1 cellular context compared by ENCODE assay signal in the genomic region with DNA sequence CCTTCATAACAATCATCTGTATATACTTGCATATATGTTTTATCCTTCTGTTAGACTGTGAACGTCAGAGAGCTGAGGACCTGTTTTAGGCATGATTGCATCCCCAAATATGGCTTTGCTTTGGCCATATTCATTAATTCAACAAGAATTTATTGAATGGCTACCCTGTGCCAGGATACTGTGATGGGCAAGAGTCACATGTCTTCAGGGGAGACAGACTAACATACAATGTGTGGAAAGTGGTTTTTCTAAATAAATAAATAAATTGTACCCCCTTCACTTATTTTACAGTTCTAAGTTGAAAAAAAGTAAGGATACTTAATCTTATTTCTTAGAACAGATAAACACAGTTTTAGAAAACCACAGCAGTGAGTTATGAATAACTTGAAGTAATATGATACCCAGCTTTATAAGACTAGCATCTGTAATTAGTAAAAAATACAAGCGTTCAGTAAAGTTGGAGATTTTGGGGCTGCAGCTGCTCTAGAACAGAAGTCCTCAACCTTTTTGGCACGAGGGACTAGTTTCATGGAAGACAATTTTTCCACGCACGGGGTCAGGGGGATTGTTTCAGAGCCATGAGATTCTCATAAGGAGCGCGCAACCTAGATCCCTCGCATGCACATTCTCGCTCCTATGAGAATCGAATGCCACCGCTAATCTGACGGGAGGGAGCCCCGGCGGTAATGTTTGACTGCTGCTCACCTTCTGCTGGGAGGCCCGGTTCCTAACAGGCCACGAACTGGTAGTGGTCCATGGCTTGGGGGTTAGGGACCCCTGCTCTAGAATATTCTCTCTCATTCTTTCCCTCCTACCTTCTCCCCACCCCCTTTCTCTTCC.
TF ChIP-seq lines count a peak whose summit lies in the region.

No MANE protein-coding gene starts in this region.

TF ChIP-seq in K562, 482 proteins besides CTCF, POLR2A, EP300 and RAD21 (continued from another document):
- TF ChIP-seq, protein P1, sequence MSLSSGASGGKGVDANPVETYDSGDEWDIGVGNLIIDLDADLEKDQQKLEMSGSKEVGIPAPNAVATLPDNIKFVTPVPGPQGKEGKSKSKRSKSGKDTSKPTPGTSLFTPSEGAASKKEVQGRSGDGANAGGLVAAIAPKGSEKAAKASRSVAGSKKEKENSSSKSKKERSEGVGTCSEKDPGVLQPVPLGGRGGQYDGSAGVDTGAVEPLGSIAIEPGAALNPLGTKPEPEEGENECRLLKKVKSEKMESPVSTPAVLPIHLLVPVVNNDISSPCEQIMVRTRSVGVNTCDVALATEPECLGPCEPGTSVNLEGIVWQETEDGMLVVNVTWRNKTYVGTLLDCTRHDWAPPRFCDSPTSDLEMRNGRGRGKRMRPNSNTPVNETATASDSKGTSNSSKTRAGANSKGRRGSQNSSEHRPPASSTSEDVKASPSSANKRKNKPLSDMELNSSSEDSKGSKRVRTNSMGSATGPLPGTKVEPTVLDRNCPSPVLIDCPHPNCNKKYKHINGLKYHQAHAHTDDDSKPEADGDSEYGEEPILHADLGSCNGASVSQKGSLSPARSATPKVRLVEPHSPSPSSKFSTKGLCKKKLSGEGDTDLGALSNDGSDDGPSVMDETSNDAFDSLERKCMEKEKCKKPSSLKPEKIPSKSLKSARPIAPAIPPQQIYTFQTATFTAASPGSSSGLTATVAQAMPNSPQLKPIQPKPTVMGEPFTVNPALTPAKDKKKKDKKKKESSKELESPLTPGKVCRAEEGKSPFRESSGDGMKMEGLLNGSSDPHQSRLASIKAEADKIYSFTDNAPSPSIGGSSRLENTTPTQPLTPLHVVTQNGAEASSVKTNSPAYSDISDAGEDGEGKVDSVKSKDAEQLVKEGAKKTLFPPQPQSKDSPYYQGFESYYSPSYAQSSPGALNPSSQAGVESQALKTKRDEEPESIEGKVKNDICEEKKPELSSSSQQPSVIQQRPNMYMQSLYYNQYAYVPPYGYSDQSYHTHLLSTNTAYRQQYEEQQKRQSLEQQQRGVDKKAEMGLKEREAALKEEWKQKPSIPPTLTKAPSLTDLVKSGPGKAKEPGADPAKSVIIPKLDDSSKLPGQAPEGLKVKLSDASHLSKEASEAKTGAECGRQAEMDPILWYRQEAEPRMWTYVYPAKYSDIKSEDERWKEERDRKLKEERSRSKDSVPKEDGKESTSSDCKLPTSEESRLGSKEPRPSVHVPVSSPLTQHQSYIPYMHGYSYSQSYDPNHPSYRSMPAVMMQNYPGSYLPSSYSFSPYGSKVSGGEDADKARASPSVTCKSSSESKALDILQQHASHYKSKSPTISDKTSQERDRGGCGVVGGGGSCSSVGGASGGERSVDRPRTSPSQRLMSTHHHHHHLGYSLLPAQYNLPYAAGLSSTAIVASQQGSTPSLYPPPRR (CRISPR knock-in tag; IDR thresholded peaks at IDR 0.05; ENCODE audit: borderline replicate concordance) = no peak
